ENCODE assay signal across 1 cellular context in the genomic region with DNA sequence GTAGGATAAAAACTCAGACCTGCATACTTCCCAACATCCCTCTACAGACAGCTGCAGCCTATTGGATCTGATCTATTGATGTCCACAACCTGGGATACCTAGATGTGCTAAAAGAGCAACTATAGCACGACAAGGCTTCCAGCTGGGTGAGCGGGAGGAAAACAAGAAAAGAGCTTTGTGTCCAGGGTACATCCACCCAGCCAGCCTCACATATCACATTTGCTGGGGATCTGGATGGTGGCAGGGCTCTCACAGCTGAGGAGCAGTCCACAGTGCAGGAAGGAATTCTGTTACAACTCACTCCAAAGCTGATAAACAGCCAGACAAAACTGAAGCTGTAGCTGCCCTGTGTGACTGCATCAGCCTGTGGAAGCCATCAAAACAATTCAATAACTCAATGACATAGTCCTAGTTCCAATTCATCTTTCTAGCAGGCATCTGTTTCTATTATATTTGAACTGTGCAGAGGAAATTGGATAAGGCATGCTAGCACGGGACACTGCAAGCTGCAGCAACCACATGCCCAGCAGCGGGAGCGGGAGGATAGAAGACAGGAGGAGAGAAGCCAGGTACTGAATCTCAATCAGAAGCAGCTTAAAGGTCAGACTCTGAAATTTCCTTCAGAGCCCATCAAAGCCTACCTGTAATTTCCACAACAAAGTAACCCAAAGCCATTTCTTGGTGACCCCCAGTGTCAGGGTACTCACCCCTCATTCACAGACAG.
TF ChIP-seq lines count a peak whose summit lies in the region.

No MANE protein-coding gene starts in this region.

TF ChIP-seq in SK-N-SH treated with all-trans-retinoic acid at 6 μM for 48 hours, 23 proteins besides CTCF, POLR2A, EP300 and RAD21 (continued from another document):
- TF ChIP-seq, protein P1, sequence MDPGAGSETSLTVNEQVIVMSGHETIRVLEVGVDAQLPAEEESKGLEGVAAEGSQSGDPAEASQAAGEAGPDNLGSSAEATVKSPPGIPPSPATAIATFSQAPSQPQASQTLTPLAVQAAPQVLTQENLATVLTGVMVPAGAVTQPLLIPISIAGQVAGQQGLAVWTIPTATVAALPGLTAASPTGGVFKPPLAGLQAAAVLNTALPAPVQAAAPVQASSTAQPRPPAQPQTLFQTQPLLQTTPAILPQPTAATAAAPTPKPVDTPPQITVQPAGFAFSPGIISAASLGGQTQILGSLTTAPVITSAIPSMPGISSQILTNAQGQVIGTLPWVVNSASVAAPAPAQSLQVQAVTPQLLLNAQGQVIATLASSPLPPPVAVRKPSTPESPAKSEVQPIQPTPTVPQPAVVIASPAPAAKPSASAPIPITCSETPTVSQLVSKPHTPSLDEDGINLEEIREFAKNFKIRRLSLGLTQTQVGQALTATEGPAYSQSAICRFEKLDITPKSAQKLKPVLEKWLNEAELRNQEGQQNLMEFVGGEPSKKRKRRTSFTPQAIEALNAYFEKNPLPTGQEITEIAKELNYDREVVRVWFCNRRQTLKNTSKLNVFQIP (CRISPR knock-in tag; IDR thresholded peaks at IDR 0.05; ENCODE audit: borderline replicate concordance, low read depth) = no peak
- TF ChIP-seq OSR1 (CRISPR knock-in tag; IDR thresholded peaks at IDR 0.05) (no peak), ZFP3 (CRISPR knock-in tag; IDR thresholded peaks at IDR 0.05) (no peak)
